Comparison of ENCODE assay signal across 31 cellular contexts in genomic region chr6:163126741-163127140, GRCh38.
"Had no signal": no experiment of that assay in that cellular context is flagged by ENCODE, and none has a peak within 500 bp of the region (broad histone marks: within the 10 kb centered on the region; RNA-seq: fewer than 3 reads in every experiment).

No MANE protein-coding gene starts in this region.

- H3K4me1 ChIP-seq: adrenal gland, ascending aorta had no signal

- H3K4me3 ChIP-seq: adrenal gland, ascending aorta, cardiac muscle cell had no signal

- H3K27me3 ChIP-seq: adrenal gland, ascending aorta, cardiac muscle cell had no signal

- ATAC-seq: activated CD8-positive, alpha-beta T cell treated with anti-CD3 and anti-CD28 coated beads for 36 hours; activated naive CD4-positive, alpha-beta T cell treated with anti-CD3 and anti-CD28 coated beads, Interleukin-2, amount 50 U/mL, for 72 hours; activated T-cell treated with anti-CD3 and anti-CD28 coated beads, Interleukin-2, amount 50 U/mL, for 4 hours; activated T-cell treated with anti-CD3 and anti-CD28 coated beads, Interleukin-2, amount 50 U/mL, for 72 hours; activated T-helper 17 cell treated with anti-CD3 and anti-CD28 coated beads, Interleukin-2, amount 50 U/mL, for 72 hours had no signal

- H3K9me3 ChIP-seq: adrenal gland, ascending aorta had no signal

- DNase-seq: activated B cell treated with CpG ODN at 0.5 μM for 24 hours; activated CD4-positive, alpha-beta memory T cell treated with anti-CD3 and anti-CD28 coated beads for 36 hours; activated CD4-positive, alpha-beta T cell treated with anti-CD3 and anti-CD28 coated beads for 4 hours; activated CD4-positive, alpha-beta T cell treated with anti-CD3 and anti-CD28 coated beads, Interleukin-2, amount 10 ng/mL, durations not matched to agents 24 days and 14 days; activated CD4-positive, alpha-beta T cell treated with anti-CD3 and anti-CD28 coated beads, Interleukin-2, amount 50 U/mL, for 1 hour; activated CD4-positive, alpha-beta T cell treated with anti-CD3 and anti-CD28 coated beads, Interleukin-2, amount 50 U/mL, for 4 hours; activated CD4-positive, CD25-positive, alpha-beta regulatory T cell treated with anti-CD3 and anti-CD28 coated beads, Interleukin-2, amount 50 U/mL, for 72 hours; activated CD8-positive, alpha-beta memory T cell treated with anti-CD3 and anti-CD28 coated beads, Interleukin-2, amount 50 U/mL, for 4 hours; activated CD8-positive, alpha-beta T cell treated with anti-CD3 and anti-CD28 coated beads for 36 hours; activated effector memory CD4-positive, alpha-beta T cell treated with anti-CD3 and anti-CD28 coated beads, Interleukin-2, amount 50 U/mL, for 16 hours; activated gamma-delta T cell treated with Interleukin-2 at 50 U/mL for 16 hours; activated naive CD4-positive, alpha-beta T cell; activated naive CD4-positive, alpha-beta T cell treated with anti-CD3 and anti-CD28 coated beads for 36 hours; activated naive CD4-positive, alpha-beta T cell treated with anti-CD3 and anti-CD28 coated beads, Interleukin-2, amount 50 U/mL, for 16 hours; activated naive CD8-positive, alpha-beta T cell treated with anti-CD3 and anti-CD28 coated beads for 36 hours; activated T-cell treated with anti-CD3 and anti-CD28 coated beads for 4 hours; activated T-cell treated with anti-CD3 and anti-CD28 coated beads, Interleukin-2, amount 50 U/mL, for 1 hour; activated T-cell treated with anti-CD3 and anti-CD28 coated beads, Interleukin-2, amount 50 U/mL, for 4 hours; activated T-cell treated with anti-CD3 and anti-CD28 coated beads, Interleukin-2, amount 50 U/mL, for 72 hours; adrenal gland; amniotic stem cell; anterior cingulate cortex; central memory CD4-positive, alpha-beta T cell; T-helper 1 cell; T-helper 2 cell; T-helper 9 cell had no signal

- H3K36me3 ChIP-seq: adrenal gland, ascending aorta, cardiac muscle cell had no signal

- H3K27ac ChIP-seq: adrenal gland, ascending aorta, VCaP had no signal
